In the genomic region with DNA sequence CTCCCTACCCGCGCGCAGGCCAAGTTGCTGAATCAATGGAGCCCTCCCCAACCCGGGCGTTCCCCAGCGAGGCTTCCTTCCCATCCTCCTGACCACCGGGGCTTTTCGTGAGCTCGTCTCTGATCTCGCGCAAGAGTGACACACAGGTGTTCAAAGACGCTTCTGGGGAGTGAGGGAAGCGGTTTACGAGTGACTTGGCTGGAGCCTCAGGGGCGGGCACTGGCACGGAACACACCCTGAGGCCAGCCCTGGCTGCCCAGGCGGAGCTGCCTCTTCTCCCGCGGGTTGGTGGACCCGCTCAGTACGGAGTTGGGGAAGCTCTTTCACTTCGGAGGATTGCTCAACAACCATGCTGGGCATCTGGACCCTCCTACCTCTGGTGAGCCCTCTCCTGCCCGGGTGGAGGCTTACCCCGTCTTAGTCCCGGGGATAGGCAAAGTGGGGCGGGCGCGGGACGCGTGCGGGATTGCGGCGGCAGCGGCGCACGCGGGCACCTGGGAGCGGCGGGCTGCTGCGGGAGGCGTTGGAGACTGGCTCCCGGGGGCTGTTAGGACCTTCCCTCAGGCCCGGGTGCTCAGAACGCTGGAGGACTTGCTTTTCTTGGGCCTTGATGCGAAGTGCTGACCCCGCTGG, we compare ENCODE assay signal across 1 cellular context.
TF ChIP-seq lines count a peak whose summit lies in the region.

A gene (plus strand): TSS at position 271 of the 633 bp plus-strand sequence. CDS start 79 bp downstream, at position 350.

TF ChIP-seq in GM12878, 131 proteins besides CTCF, POLR2A, EP300 and RAD21 (continued from another document and continues in another):
- TF ChIP-seq, protein P1, sequence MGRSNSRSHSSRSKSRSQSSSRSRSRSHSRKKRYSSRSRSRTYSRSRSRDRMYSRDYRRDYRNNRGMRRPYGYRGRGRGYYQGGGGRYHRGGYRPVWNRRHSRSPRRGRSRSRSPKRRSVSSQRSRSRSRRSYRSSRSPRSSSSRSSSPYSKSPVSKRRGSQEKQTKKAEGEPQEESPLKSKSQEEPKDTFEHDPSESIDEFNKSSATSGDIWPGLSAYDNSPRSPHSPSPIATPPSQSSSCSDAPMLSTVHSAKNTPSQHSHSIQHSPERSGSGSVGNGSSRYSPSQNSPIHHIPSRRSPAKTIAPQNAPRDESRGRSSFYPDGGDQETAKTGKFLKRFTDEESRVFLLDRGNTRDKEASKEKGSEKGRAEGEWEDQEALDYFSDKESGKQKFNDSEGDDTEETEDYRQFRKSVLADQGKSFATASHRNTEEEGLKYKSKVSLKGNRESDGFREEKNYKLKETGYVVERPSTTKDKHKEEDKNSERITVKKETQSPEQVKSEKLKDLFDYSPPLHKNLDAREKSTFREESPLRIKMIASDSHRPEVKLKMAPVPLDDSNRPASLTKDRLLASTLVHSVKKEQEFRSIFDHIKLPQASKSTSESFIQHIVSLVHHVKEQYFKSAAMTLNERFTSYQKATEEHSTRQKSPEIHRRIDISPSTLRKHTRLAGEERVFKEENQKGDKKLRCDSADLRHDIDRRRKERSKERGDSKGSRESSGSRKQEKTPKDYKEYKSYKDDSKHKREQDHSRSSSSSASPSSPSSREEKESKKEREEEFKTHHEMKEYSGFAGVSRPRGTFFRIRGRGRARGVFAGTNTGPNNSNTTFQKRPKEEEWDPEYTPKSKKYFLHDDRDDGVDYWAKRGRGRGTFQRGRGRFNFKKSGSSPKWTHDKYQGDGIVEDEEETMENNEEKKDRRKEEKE (IDR thresholded peaks at IDR 0.05) = no peak
- TF ChIP-seq ZBED1 (IDR thresholded peaks at IDR 0.05; ENCODE audit: borderline replicate concordance) (no peak), ZNF622 (IDR thresholded peaks at IDR 0.05) (no peak), KLF5 (IDR thresholded peaks at IDR 0.05; ENCODE audit: partially characterized antibody) (no peak), ZSCAN29 (IDR thresholded peaks at IDR 0.05) (no peak), HDAC6 (IDR thresholded peaks at IDR 0.05; ENCODE audit: unreplicated experiment) (no peak), TCF3 (IDR thresholded peaks at IDR 0.05; ENCODE audit: borderline replicate concordance, insufficient read depth, low read depth, low read length) (peak; percentile 74; the same call in 1 of the 2 replicates), ASH2L (IDR thresholded peaks at IDR 0.05; ENCODE audit: borderline replicate concordance, low read depth) (no peak), JUND (IDR thresholded peaks at IDR 0.05; ENCODE audit: low read depth, low read length) (no peak), KAT2A (conservative IDR thresholded peaks at IDR 0.05; ENCODE audit: control insufficient read depth, low read depth, low read length) (no peak), CHD2 (IDR thresholded peaks at IDR 0.05; ENCODE audit: borderline replicate concordance, low read depth, low read length) (peak; percentile 74; the same call in 1 of the 2 replicates), EED (IDR thresholded peaks at IDR 0.05; ENCODE audit: low read depth) (no peak; the same call in 1 of the 2 replicates), YY1 (IDR thresholded peaks at IDR 0.05; ENCODE audit: low read depth, low read length) (peak; percentile 49; the same call in 1 of the 2 replicates), RBBP5 (conservative IDR thresholded peaks at IDR 0.05) (no peak), EGR1 (IDR thresholded peaks at IDR 0.05; ENCODE audit: borderline replicate concordance in 1 of 2, low read depth in 2 of 2, low read length in 2 of 2) (peak in 1 of 2 experiments; percentile 4; a peak in 1 of 3 replicates), CBFB (IDR thresholded peaks at IDR 0.05; ENCODE audit: low read depth) (peak; percentile 79), BCL11A (IDR thresholded peaks at IDR 0.05; ENCODE audit: low read depth, low read length) (no peak), SMC3 (IDR thresholded peaks at IDR 0.05; ENCODE audit: borderline replicate concordance, low read length) (no peak), NR2C1 (IDR thresholded peaks at IDR 0.05) (no peak), ATF7 (IDR thresholded peaks at IDR 0.05; ENCODE audit: low read depth) (peak; percentile 45; the same call in 1 of the 2 replicates), RCOR1 (conservative IDR thresholded peaks at IDR 0.05; ENCODE audit: low read depth, low read length) (no peak), SIX5 (IDR thresholded peaks at IDR 0.05; ENCODE audit: low read depth, low read length, severe bottlenecking) (no peak), KDM1A (IDR thresholded peaks at IDR 0.05; ENCODE audit: borderline replicate concordance) (no peak), HDAC2 (IDR thresholded peaks at IDR 0.05) (no peak)
- TF ChIP-seq, protein P2, sequence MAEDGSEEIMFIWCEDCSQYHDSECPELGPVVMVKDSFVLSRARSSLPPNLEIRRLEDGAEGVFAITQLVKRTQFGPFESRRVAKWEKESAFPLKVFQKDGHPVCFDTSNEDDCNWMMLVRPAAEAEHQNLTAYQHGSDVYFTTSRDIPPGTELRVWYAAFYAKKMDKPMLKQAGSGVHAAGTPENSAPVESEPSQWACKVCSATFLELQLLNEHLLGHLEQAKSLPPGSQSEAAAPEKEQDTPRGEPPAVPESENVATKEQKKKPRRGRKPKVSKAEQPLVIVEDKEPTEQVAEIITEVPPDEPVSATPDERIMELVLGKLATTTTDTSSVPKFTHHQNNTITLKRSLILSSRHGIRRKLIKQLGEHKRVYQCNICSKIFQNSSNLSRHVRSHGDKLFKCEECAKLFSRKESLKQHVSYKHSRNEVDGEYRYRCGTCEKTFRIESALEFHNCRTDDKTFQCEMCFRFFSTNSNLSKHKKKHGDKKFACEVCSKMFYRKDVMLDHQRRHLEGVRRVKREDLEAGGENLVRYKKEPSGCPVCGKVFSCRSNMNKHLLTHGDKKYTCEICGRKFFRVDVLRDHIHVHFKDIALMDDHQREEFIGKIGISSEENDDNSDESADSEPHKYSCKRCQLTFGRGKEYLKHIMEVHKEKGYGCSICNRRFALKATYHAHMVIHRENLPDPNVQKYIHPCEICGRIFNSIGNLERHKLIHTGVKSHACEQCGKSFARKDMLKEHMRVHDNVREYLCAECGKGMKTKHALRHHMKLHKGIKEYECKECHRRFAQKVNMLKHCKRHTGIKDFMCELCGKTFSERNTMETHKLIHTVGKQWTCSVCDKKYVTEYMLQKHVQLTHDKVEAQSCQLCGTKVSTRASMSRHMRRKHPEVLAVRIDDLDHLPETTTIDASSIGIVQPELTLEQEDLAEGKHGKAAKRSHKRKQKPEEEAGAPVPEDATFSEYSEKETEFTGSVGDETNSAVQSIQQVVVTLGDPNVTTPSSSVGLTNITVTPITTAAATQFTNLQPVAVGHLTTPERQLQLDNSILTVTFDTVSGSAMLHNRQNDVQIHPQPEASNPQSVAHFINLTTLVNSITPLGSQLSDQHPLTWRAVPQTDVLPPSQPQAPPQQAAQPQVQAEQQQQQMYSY (CRISPR knock-in tag; IDR thresholded peaks at IDR 0.05) = no peak
- TF ChIP-seq, protein P3, sequence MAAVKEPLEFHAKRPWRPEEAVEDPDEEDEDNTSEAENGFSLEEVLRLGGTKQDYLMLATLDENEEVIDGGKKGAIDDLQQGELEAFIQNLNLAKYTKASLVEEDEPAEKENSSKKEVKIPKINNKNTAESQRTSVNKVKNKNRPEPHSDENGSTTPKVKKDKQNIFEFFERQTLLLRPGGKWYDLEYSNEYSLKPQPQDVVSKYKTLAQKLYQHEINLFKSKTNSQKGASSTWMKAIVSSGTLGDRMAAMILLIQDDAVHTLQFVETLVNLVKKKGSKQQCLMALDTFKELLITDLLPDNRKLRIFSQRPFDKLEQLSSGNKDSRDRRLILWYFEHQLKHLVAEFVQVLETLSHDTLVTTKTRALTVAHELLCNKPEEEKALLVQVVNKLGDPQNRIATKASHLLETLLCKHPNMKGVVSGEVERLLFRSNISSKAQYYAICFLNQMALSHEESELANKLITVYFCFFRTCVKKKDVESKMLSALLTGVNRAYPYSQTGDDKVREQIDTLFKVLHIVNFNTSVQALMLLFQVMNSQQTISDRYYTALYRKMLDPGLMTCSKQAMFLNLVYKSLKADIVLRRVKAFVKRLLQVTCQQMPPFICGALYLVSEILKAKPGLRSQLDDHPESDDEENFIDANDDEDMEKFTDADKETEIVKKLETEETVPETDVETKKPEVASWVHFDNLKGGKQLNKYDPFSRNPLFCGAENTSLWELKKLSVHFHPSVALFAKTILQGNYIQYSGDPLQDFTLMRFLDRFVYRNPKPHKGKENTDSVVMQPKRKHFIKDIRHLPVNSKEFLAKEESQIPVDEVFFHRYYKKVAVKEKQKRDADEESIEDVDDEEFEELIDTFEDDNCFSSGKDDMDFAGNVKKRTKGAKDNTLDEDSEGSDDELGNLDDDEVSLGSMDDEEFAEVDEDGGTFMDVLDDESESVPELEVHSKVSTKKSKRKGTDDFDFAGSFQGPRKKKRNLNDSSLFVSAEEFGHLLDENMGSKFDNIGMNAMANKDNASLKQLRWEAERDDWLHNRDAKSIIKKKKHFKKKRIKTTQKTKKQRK (IDR thresholded peaks at IDR 0.05; ENCODE audit: low read depth, low read length) = no peak
- TF ChIP-seq, protein P4, sequence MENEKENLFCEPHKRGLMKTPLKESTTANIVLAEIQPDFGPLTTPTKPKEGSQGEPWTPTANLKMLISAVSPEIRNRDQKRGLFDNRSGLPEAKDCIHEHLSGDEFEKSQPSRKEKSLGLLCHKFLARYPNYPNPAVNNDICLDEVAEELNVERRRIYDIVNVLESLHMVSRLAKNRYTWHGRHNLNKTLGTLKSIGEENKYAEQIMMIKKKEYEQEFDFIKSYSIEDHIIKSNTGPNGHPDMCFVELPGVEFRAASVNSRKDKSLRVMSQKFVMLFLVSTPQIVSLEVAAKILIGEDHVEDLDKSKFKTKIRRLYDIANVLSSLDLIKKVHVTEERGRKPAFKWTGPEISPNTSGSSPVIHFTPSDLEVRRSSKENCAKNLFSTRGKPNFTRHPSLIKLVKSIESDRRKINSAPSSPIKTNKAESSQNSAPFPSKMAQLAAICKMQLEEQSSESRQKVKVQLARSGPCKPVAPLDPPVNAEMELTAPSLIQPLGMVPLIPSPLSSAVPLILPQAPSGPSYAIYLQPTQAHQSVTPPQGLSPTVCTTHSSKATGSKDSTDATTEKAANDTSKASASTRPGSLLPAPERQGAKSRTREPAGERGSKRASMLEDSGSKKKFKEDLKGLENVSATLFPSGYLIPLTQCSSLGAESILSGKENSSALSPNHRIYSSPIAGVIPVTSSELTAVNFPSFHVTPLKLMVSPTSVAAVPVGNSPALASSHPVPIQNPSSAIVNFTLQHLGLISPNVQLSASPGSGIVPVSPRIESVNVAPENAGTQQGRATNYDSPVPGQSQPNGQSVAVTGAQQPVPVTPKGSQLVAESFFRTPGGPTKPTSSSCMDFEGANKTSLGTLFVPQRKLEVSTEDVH (IDR thresholded peaks at IDR 0.05; ENCODE audit: low read depth, partially characterized antibody) = no peak
- TF ChIP-seq, protein P5, sequence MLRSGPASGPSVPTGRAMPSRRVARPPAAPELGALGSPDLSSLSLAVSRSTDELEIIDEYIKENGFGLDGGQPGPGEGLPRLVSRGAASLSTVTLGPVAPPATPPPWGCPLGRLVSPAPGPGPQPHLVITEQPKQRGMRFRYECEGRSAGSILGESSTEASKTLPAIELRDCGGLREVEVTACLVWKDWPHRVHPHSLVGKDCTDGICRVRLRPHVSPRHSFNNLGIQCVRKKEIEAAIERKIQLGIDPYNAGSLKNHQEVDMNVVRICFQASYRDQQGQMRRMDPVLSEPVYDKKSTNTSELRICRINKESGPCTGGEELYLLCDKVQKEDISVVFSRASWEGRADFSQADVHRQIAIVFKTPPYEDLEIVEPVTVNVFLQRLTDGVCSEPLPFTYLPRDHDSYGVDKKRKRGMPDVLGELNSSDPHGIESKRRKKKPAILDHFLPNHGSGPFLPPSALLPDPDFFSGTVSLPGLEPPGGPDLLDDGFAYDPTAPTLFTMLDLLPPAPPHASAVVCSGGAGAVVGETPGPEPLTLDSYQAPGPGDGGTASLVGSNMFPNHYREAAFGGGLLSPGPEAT (IDR thresholded peaks at IDR 0.05; ENCODE audit: low read depth) = peak; percentile 32; the same call in 1 of the 2 replicates
- TF ChIP-seq, protein P6, sequence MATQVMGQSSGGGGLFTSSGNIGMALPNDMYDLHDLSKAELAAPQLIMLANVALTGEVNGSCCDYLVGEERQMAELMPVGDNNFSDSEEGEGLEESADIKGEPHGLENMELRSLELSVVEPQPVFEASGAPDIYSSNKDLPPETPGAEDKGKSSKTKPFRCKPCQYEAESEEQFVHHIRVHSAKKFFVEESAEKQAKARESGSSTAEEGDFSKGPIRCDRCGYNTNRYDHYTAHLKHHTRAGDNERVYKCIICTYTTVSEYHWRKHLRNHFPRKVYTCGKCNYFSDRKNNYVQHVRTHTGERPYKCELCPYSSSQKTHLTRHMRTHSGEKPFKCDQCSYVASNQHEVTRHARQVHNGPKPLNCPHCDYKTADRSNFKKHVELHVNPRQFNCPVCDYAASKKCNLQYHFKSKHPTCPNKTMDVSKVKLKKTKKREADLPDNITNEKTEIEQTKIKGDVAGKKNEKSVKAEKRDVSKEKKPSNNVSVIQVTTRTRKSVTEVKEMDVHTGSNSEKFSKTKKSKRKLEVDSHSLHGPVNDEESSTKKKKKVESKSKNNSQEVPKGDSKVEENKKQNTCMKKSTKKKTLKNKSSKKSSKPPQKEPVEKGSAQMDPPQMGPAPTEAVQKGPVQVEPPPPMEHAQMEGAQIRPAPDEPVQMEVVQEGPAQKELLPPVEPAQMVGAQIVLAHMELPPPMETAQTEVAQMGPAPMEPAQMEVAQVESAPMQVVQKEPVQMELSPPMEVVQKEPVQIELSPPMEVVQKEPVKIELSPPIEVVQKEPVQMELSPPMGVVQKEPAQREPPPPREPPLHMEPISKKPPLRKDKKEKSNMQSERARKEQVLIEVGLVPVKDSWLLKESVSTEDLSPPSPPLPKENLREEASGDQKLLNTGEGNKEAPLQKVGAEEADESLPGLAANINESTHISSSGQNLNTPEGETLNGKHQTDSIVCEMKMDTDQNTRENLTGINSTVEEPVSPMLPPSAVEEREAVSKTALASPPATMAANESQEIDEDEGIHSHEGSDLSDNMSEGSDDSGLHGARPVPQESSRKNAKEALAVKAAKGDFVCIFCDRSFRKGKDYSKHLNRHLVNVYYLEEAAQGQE (IDR thresholded peaks at IDR 0.05; ENCODE audit: low read depth, low read length) = no peak
- TF ChIP-seq, protein P7, sequence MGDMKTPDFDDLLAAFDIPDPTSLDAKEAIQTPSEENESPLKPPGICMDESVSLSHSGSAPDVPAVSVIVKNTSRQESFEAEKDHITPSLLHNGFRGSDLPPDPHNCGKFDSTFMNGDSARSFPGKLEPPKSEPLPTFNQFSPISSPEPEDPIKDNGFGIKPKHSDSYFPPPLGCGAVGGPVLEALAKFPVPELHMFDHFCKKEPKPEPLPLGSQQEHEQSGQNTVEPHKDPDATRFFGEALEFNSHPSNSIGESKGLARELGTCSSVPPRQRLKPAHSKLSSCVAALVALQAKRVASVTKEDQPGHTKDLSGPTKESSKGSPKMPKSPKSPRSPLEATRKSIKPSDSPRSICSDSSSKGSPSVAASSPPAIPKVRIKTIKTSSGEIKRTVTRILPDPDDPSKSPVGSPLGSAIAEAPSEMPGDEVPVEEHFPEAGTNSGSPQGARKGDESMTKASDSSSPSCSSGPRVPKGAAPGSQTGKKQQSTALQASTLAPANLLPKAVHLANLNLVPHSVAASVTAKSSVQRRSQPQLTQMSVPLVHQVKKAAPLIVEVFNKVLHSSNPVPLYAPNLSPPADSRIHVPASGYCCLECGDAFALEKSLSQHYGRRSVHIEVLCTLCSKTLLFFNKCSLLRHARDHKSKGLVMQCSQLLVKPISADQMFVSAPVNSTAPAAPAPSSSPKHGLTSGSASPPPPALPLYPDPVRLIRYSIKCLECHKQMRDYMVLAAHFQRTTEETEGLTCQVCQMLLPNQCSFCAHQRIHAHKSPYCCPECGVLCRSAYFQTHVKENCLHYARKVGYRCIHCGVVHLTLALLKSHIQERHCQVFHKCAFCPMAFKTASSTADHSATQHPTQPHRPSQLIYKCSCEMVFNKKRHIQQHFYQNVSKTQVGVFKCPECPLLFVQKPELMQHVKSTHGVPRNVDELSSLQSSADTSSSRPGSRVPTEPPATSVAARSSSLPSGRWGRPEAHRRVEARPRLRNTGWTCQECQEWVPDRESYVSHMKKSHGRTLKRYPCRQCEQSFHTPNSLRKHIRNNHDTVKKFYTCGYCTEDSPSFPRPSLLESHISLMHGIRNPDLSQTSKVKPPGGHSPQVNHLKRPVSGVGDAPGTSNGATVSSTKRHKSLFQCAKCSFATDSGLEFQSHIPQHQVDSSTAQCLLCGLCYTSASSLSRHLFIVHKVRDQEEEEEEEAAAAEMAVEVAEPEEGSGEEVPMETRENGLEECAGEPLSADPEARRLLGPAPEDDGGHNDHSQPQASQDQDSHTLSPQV (IDR thresholded peaks at IDR 0.05) = no peak
